Comparison of ENCODE assay signal across 11 cellular contexts in the genomic region with DNA sequence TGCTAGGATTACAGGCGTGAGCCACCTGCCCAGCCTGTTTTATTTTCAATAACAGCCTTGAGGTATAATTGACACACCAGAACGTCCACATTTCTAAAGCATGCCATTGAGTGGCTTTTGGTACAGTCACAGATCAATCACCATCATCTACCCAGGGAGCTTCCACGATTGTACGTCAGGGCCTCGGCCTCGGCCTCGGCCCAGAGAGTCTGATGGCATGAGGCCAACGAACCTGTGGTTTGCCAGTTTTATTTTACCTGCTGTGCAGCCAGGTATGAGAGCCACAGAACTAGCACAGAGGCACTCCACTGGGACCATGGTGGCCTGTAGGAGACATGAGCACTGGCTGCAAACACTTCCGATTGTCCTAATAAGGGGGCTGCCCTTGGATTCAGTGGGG. TPM values are rescaled to one million over a fixed set of nuclear protein-coding genes. Genes with fewer than 3 reads are reported as not detected.
"Had no signal": no experiment of that assay in that cellular context is flagged by ENCODE, and none has a peak within 500 bp of the region (broad histone marks: within the 10 kb centered on the region; RNA-seq: fewer than 3 reads in every experiment).

No MANE protein-coding gene starts in this region.

- H3K27ac Mint-ChIP-seq: activated naive CD8-positive, alpha-beta T cell treated with anti-CD3 and anti-CD28 coated beads, Interleukin-2, amount 50 U/mL, for 24 hours; activated T-helper 1 cell treated with anti-CD3 and anti-CD28 coated beads, Interleukin-12 subunit alpha, Interleukin-12 subunit beta, Interleukin-2, Interleukin-4 antibody, amounts not matched to agents 30 ng/mL and 10 ng/mL and 1 ng/mL, durations not matched to agents 14 hours and 24 hours and 36 hours; immature natural killer cell; progenitor cell of endocrine pancreas had no signal

- ATAC-seq: activated naive CD8-positive, alpha-beta T cell treated with anti-CD3 and anti-CD28 coated beads, Interleukin-2, amount 50 U/mL, for 24 hours; foreskin keratinocyte; left cardiac atrium; mucosa of descending colon; naive thymus-derived CD8-positive, alpha-beta T cell; right cardiac atrium had no signal

- H3K4me1 Mint-ChIP-seq: activated naive CD8-positive, alpha-beta T cell treated with anti-CD3 and anti-CD28 coated beads, Interleukin-2, amount 50 U/mL, for 24 hours had no signal

- DNase-seq: activated naive CD4-positive, alpha-beta T cell; activated naive CD8-positive, alpha-beta T cell treated with anti-CD3 and anti-CD28 coated beads, Interleukin-2, amount 50 U/mL, for 24 hours; foreskin keratinocyte; immature natural killer cell; left cardiac atrium; mucosa of descending colon; naive thymus-derived CD8-positive, alpha-beta T cell; right cardiac atrium had no signal

- H3K4me3 Mint-ChIP-seq: activated naive CD8-positive, alpha-beta T cell treated with anti-CD3 and anti-CD28 coated beads, Interleukin-2, amount 50 U/mL, for 24 hours; activated T-helper 1 cell treated with anti-CD3 and anti-CD28 coated beads, Interleukin-12 subunit alpha, Interleukin-12 subunit beta, Interleukin-2, Interleukin-4 antibody, amounts not matched to agents 30 ng/mL and 10 ng/mL and 1 ng/mL, durations not matched to agents 14 hours and 24 hours and 36 hours; immature natural killer cell; naive thymus-derived CD8-positive, alpha-beta T cell had no signal

- H3K36me3 Mint-ChIP-seq: immature natural killer cell had no signal

- H3K9me3 Mint-ChIP-seq: activated naive CD8-positive, alpha-beta T cell treated with anti-CD3 and anti-CD28 coated beads, Interleukin-2, amount 50 U/mL, for 24 hours; activated T-helper 1 cell treated with anti-CD3 and anti-CD28 coated beads, Interleukin-12 subunit alpha, Interleukin-12 subunit beta, Interleukin-2, Interleukin-4 antibody, amounts not matched to agents 30 ng/mL and 10 ng/mL and 1 ng/mL, durations not matched to agents 14 hours and 24 hours and 36 hours; immature natural killer cell; naive thymus-derived CD8-positive, alpha-beta T cell had no signal

RNA-seq across cellular contexts. Expression of gene C16orf96, which starts 50.2 kb away (rescaled TPM):
- total RNA-seq: activated T-helper 1 cell treated with anti-CD3 and anti-CD28 coated beads, Interleukin-12 subunit alpha, Interleukin-12 subunit beta, Interleukin-2, Interleukin-4 antibody, amounts not matched to agents 30 ng/mL and 10 ng/mL and 1 ng/mL, durations not matched to agents 14 hours and 24 hours and 36 hours; ascending aorta; foreskin keratinocyte; mucosa of descending colon had no signal
